8 cellular contexts compared by ENCODE assay signal in the genomic region with DNA sequence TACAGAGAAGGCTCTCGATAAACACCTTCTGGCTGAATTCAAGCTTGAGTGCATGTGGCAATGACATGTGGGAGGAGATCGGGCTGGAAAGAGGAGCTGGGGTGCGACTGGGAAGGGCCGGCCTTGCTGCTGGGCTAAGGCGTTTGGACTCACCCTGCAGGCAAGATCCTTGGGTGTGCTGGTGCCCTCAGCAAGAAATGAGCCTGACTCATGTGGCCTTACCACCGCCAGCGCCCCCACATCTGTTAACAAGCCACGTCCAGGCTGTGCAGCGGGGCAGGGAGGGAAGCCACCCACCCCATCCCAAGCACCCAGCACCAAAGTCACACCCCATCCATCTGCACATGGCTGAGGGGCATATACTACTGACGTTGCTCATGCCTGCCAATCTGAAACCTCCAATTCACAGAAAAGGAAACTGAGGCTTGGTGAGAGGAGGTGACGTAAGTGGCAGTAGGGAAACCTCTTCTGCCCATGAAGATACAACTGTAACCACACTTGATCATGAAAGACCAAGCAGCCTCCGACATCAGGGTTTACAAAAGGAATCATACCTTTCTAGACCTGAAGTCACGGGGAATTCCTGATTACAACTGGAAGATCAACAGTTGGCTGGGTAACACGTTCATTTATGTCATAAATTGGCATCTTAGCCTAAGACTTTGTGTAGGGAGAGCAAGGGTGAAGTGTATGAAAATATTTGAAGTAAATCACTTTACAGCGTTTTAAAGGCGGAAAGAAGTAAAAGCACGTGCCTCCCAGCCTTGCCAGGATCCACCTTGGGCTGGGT. TPM values are rescaled to one million over a fixed set of nuclear protein-coding genes. Genes with fewer than 3 reads are reported as not detected.
DNase-seq lines count a peak whose midpoint lies in the region; ATAC-seq and TF ChIP-seq lines count a peak whose summit lies in the region.

No MANE protein-coding gene starts in this region.

- no peak for TF ChIP-seq CTCF in astrocyte of the cerebellum (IDR thresholded peaks at IDR 0.05; ENCODE audit: low read depth, low read length, missing control alignments)
- no peak for TF ChIP-seq CTCF in suprapubic skin (IDR thresholded peaks at IDR 0.05)

- ATAC-seq in HG03025 (IDR thresholded peaks at IDR 0.05; ENCODE audit: low FRiP score, unreplicated experiment): no peak

- in situ Hi-C loops in astrocyte of the cerebellum (cut with HindIII; ENCODE audit: low sequenced_read_pairs): loop anchor here (5.0 kb wide), 1 partner anchor 207 kb away; no protein-coding TSS in a partner anchor

- no peak for TF ChIP-seq POLR2A in suprapubic skin (IDR thresholded peaks at IDR 0.05)

- H3K36me3 ChIP-seq in suprapubic skin: peaks cover 10% of the 10 kb centered on the region

- peaks cover 36% of the 10 kb centered on the region for H3K4me1 ChIP-seq in suprapubic skin

- peak overlapping the region; percentile 87 for H3K4me3 ChIP-seq in astrocyte of the cerebellum (ENCODE audit: low read depth, low read length)
- peak overlapping the region; percentile 81 for H3K4me3 ChIP-seq in suprapubic skin

- peak; percentile 24 for DNase-seq in DMS53 (lab: John Stamatoyannopoulos, UW)
- DNase-seq in DMS53 treated with DMSO at 0.1 percent for 48 hours (lab: John Stamatoyannopoulos, UW; ENCODE audit: unreplicated experiment): no peak
- DNase-seq in astrocyte of the cerebellum (ENCODE audit: low read depth): no peak
- peak; percentile 59 for DNase-seq in kidney tubule cell (ENCODE audit: low spot score)
- no peak for DNase-seq in suprapubic skin (ENCODE audit: low spot score in 2 of 2)
- DNase-seq in DMS79 (lab: John Stamatoyannopoulos, UW): no peak
- no peak for DNase-seq in effector CD4-positive, alpha-beta T cell

- H3K27me3 ChIP-seq in suprapubic skin: no peaks in the 10 kb centered on the region

- no peaks in the 10 kb centered on the region for H3K9me3 ChIP-seq in suprapubic skin

- no peak overlapping the region for H3K27ac ChIP-seq in suprapubic skin

- WGBS in suprapubic skin: 54% methylated on average over 15 of the region's 17 CpGs

- no peak for TF ChIP-seq EP300 in suprapubic skin (IDR thresholded peaks at IDR 0.05)

RNA-seq across cellular contexts. Expression of a gene that starts 1.1 kb away (rescaled TPM):
- 10 to 100 TPM; 23.3 to 38.2 (median 34.2) TPM for total RNA-seq in suprapubic skin

RNA-seq across cellular contexts. Expression of a gene that starts 17.2 kb away (rescaled TPM):
- total RNA-seq in suprapubic skin: 1 to 10 TPM; 1.9 to 3.1 (median 2.4) TPM

Comparison
In these comparisons a context has a peak if more than half of its experiments do, and no peak if none do; other contexts are left out.
1. DNase-seq: peak in DMS53 (single experiment) and kidney tubule cell (single experiment); none in DMS53 treated with DMSO at 0.1 percent for 48 hours (single experiment), astrocyte of the cerebellum (single experiment), suprapubic skin (0 of 2), DMS79 (single experiment) and effector CD4-positive, alpha-beta T cell (single experiment).